Comparison of ENCODE assay signal across 8 cellular contexts in the genomic region with DNA sequence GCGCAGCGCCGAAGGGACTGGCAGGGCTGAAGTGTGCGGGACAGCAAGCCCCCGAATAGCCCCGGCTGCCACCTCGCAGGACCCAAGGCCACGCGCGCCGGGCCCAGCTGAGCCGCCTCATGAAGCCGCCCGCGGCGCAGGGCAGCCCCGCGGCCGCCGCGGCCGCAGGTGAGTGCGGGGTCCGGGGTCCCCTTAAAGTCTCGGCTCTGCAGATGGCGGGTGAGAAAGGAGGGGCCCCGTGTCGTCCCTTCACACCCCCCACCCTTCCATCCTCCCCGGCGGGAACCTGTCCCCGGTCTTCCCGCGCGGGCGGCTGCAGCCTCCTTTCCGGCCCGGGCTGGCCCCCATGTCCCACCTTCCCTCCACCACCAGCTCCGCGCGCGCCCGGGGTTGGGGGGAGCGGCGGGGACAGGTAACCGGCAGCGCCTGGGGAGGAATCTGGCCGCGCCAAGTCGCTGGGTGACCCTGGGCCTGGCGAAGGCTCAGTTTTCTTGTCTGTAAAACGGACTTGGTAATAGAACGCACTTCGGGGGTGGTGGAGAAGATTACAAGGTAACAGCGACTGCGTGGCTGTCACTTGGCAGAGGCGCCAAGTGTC. TPM values are rescaled to one million over a fixed set of nuclear protein-coding genes. Genes with fewer than 3 reads are reported as not detected.
A peak's percentile ranks its signal among the peaks of the same experiment; 100 is the strongest.
DNase-seq lines count a peak whose midpoint lies in the region; ATAC-seq and TF ChIP-seq lines count a peak whose summit lies in the region.

No MANE protein-coding gene starts in this region.

- H3K36me3 ChIP-seq in ACC112 (ENCODE audit: insufficient read depth, low read length) = no peaks in the 10 kb centered on the region
- peaks cover 24% of the 10 kb centered on the region for H3K36me3 ChIP-seq in left ventricle myocardium inferior
- no peaks in the 10 kb centered on the region for H3K36me3 ChIP-seq in sigmoid colon

- H3K27me3 ChIP-seq in ACC112 (ENCODE audit: insufficient read depth, low read length) = peaks cover 34% of the 10 kb centered on the region
- H3K27me3 ChIP-seq in left ventricle myocardium inferior (ENCODE audit: low read depth) = peaks cover 54% of the 10 kb centered on the region
- H3K27me3 ChIP-seq in sigmoid colon = peaks cover 9 to 62% (median 19%) of the 10 kb centered on the region in 3 donors

- DNase-seq in HuH-7.5 (ENCODE audit: low spot score) = peak; percentile 27
- DNase-seq in activated gamma-delta T cell (lab: John Stamatoyannopoulos, UW) = peak; percentile 33
- peak; percentile 25 for DNase-seq in left ventricle myocardium inferior
- no peak for DNase-seq in sigmoid colon
- no peak for DNase-seq in AG08395 (ENCODE audit: low spot score)

- intact Hi-C loops in left ventricle myocardium inferior (cut with micrococcal nuclease) = no loop called here
- intact Hi-C loops in sigmoid colon (cut with DNase I) = loop anchor here (5.0 kb wide), 2 partner anchors 90 to 195 kb away; no protein-coding TSS in a partner anchor

- H3K4me3 ChIP-seq in ACC112 (ENCODE audit: low read depth, low read length) (peak overlapping the region; percentile 70), left ventricle myocardium inferior (peak overlapping the region; percentile 72), sigmoid colon (peak overlapping the region; percentile 52 to 72 (median 62))

- H3K79me2 ChIP-seq in ACC112 (ENCODE audit: control insufficient read depth, insufficient read depth, low read length, unreplicated experiment) = no peaks in the 10 kb centered on the region

- H3K27ac ChIP-seq in ACC112 (ENCODE audit: low read depth, low read length) (no peak overlapping the region), left ventricle myocardium inferior (replicated peaks) (peak overlapping the region; percentile 79), sigmoid colon (peak overlapping the region; percentile 41 to 73 (median 58))

- H3K4me1 ChIP-seq in ACC112 (ENCODE audit: control insufficient read depth, insufficient read depth, low read length, unreplicated experiment) (no peaks in the 10 kb centered on the region), left ventricle myocardium inferior (peaks cover 35% of the 10 kb centered on the region), sigmoid colon (peaks cover 0 to 24% (median 22%) of the 10 kb centered on the region in 4 donors)

- no peak for TF ChIP-seq CTCF in left ventricle myocardium inferior (IDR thresholded peaks at IDR 0.05; ENCODE audit: borderline replicate concordance)
- no peak for TF ChIP-seq CTCF in sigmoid colon (IDR thresholded peaks at IDR 0.05)

- TF ChIP-seq EP300 in sigmoid colon (IDR thresholded peaks at IDR 0.05) = no peak

- H3K9me3 ChIP-seq in left ventricle myocardium inferior (replicated peaks) (no peaks in the 10 kb centered on the region), sigmoid colon (no peaks in the 10 kb centered on the region)

- WGBS in sigmoid colon, 2 donors = 1% methylated on average over 56 of the region's 56 CpGs

- peak; percentile 30 for ATAC-seq in GM19455 (IDR thresholded peaks at IDR 0.05; ENCODE audit: unreplicated experiment)
- no peak for ATAC-seq in GM18861 (IDR thresholded peaks at IDR 0.05; ENCODE audit: unreplicated experiment)

- TF ChIP-seq POLR2A in sigmoid colon (IDR thresholded peaks at IDR 0.05) = no peak

- H2AFZ ChIP-seq in ACC112 (ENCODE audit: low read length, unreplicated experiment) = peak overlapping the region; percentile 47

RNA-seq across cellular contexts. Expression of gene RGCC, which starts 0.3 kb away (rescaled TPM):
- total RNA-seq in left ventricle myocardium inferior (45.8 TPM), sigmoid colon (10 to 100 TPM; 30.4 to 65.3 (median 43.3) TPM)
- 10 to 100 TPM in 1 of 3 donors, 1 to 10 TPM in 2; 8.3 to 11.3 (median 8.4) TPM for polyA plus RNA-seq in sigmoid colon

Comparison
In these comparisons a context has a peak if more than half of its experiments do, and no peak if none do; other contexts are left out.
1. DNase-seq: peak in HuH-7.5 (single experiment), activated gamma-delta T cell (single experiment) and left ventricle myocardium inferior (single experiment); none in sigmoid colon (single experiment) and AG08395 (single experiment).
2. Peak in every context shown above with its lines, with median percentiles within 50 percentile points of each other: H3K4me3 ChIP-seq.